In the genomic region with DNA sequence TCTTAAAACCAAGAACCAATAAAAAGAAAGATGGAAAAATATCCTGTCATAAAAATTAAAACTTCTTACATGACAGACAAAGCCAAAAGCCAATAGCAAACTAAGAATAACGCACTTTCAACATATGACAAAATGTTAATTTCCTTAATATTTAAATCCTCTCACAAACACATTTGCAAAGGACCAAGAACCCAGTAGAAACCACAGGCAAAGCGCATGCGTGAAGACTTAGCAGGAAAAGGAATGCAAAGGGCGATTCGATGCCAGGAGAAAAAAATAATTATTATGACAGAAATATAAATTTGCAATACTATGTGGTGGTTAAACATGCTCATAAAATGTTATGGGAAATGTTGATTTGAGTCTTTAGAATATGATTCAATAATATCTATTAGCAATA, we compare ENCODE assay signal across 28 cellular contexts. TPM values are rescaled to one million over a fixed set of nuclear protein-coding genes. Genes with fewer than 3 reads are reported as not detected.
"Had no signal": no experiment of that assay in that cellular context is flagged by ENCODE, and none has a peak within 500 bp of the region (broad histone marks: within the 10 kb centered on the region; RNA-seq: fewer than 3 reads in every experiment).

No MANE protein-coding gene starts in this region.

- DNase-seq: colonic mucosa; cortex of kidney; dermis blood vessel endothelial cell; effector CD4-positive, alpha-beta T cell; effector CD8-positive, alpha-beta T cell; effector memory CD4-positive, alpha-beta T cell; effector memory CD8-positive, alpha-beta T cell; erythroblast; esophagus squamous epithelium; foreskin keratinocyte; foreskin melanocyte; gastrocnemius medialis; glutamatergic neuron; heart left ventricle; heart right ventricle had no signal

- H3K36me3 ChIP-seq: colonic mucosa, esophagus muscularis mucosa, esophagus squamous epithelium, gastrocnemius medialis, gastroesophageal sphincter, heart left ventricle, heart right ventricle had no signal

- H3K4me3 Mint-ChIP-seq: dendritic cell treated with granulocyte-macrophage colony-stimulating factor and Interleukin-4, amounts not matched to agents 40 ng/mL and 50 ng/mL, for 4 days; effector memory CD8-positive, alpha-beta T cell; endodermal cell had no signal

- ATAC-seq: effector memory CD8-positive, alpha-beta T cell; esophagus mucosa; foreskin keratinocyte; gastrocnemius medialis; gastroesophageal sphincter; heart left ventricle; heart right ventricle had no signal

- H3K4me1 ChIP-seq: colonic mucosa, esophagus muscularis mucosa, esophagus squamous epithelium, foreskin keratinocyte, gastrocnemius medialis, gastroesophageal sphincter, heart left ventricle, heart right ventricle had no signal

- H3K27ac ChIP-seq: colonic mucosa, coronary artery, dorsolateral prefrontal cortex, epithelial cell of prostate, esophagus muscularis mucosa, esophagus squamous epithelium, foreskin keratinocyte, gastrocnemius medialis, gastroesophageal sphincter, heart left ventricle, heart right ventricle had no signal

- H3K4me1 Mint-ChIP-seq: endodermal cell had no signal

- H3K9me3 Mint-ChIP-seq: dendritic cell treated with granulocyte-macrophage colony-stimulating factor and Interleukin-4, amounts not matched to agents 40 ng/mL and 50 ng/mL, for 4 days; effector memory CD8-positive, alpha-beta T cell had no signal

- H3K9me3 ChIP-seq: colonic mucosa, esophagus muscularis mucosa, esophagus squamous epithelium, gastrocnemius medialis, heart left ventricle had no signal

- H3K4me3 ChIP-seq: colonic mucosa, coronary artery, dorsolateral prefrontal cortex, esophagus muscularis mucosa, esophagus squamous epithelium, gastrocnemius medialis, gastroesophageal sphincter, heart left ventricle, heart right ventricle had no signal

- FAIRE-seq: colon, endometrium, endothelial cell of umbilical vein, frontal cortex had no signal

- H3K27me3 ChIP-seq: colonic mucosa, foreskin keratinocyte had no signal

- H3K27ac Mint-ChIP-seq: dendritic cell treated with granulocyte-macrophage colony-stimulating factor and Interleukin-4, amounts not matched to agents 40 ng/mL and 50 ng/mL, for 4 days; effector memory CD8-positive, alpha-beta T cell; endodermal cell had no signal

RNA-seq across cellular contexts. Expression of a gene that starts 39.9 kb away (rescaled TPM):
- total RNA-seq: epithelial cell of proximal tubule had no signal
